8 cellular contexts compared by ENCODE assay signal in the genomic region with DNA sequence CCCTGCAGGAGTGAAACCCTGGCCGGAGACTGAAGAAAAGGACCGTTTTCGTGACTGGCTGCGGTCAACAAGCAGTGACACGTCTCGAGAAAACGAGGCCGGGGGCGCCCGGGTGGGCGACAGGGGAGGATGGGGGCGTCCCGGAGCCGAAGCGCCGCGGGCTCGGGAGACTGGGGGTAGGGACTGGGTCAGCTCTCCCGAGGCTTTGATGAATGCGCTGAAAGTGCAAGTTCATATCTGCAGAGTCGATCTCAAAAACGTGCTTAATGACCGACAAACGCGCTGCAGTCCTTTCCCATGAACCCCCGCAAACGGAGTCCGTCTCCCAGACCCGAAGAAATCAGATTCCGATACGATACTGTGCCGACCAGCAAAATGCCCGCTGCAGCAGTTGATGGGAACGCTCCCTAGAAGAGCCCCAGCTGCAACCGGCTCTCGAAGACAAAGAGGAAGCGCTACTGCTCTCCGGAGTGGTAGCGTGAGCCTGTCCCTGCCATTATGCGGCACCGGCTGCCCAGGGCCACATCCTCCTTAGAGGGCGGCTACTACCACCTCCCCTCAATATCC. TPM values are rescaled to one million over a fixed set of nuclear protein-coding genes. Genes with fewer than 3 reads are reported as not detected.
DNase-seq lines count a peak whose midpoint lies in the region; ATAC-seq and TF ChIP-seq lines count a peak whose summit lies in the region.

No MANE protein-coding gene starts in this region.

- no peaks in the 10 kb centered on the region for H3K4me1 ChIP-seq in colonic mucosa
- H3K4me1 ChIP-seq in left lung = no peaks in the 10 kb centered on the region

- ATAC-seq in HG02571 (IDR thresholded peaks at IDR 0.05; ENCODE audit: unreplicated experiment) = peak; percentile 43
- peak; percentile 60 for ATAC-seq in left lung

- peak overlapping the region; percentile 64 for H3K4me3 ChIP-seq in GM12864 (ENCODE audit: low read depth, low read length)
- peak overlapping the region; percentile 53 for H3K4me3 ChIP-seq in colonic mucosa
- peak overlapping the region; percentile 39 to 57 for H3K4me3 ChIP-seq in left lung

- no peak for TF ChIP-seq CTCF in GM12864 (IDR thresholded peaks at IDR 0.05; ENCODE audit: low read depth, low read length, missing control alignments)
- TF ChIP-seq CTCF in VCaP (conservative IDR thresholded peaks at IDR 0.05) = no peak
- TF ChIP-seq CTCF in colonic mucosa (IDR thresholded peaks at IDR 0.05) = no peak
- no peak for TF ChIP-seq CTCF in left lung (IDR thresholded peaks at IDR 0.05)

- intact Hi-C loops in colonic mucosa (cut with DNase I) = no loop called here
- intact Hi-C loops in left lung (cut with DNase I) = no loop called here

- H3K27ac ChIP-seq in VCaP = peak overlapping the region; percentile 70
- H3K27ac ChIP-seq in colonic mucosa = peak overlapping the region; percentile 52
- H3K27ac ChIP-seq in left lung = peak overlapping the region; percentile 67 to 78

- H3K36me3 ChIP-seq in colonic mucosa (no peaks in the 10 kb centered on the region), left lung (no peaks in the 10 kb centered on the region)

- no peaks in the 10 kb centered on the region for H3K27me3 ChIP-seq in colonic mucosa
- no peaks in the 10 kb centered on the region for H3K27me3 ChIP-seq in left lung

- no peaks in the 10 kb centered on the region for H3K9me3 ChIP-seq in colonic mucosa
- no peaks in the 10 kb centered on the region for H3K9me3 ChIP-seq in left lung

- peak overlapping the region; percentile 61 to 72 for H3K9ac ChIP-seq in colonic mucosa (ENCODE audit: low read depth in 2 of 2, low read length in 2 of 2)

- DNase-seq in GM12864 (ENCODE audit: low read depth) = no peak
- DNase-seq in NCI-H1105 treated with DMSO at 0.1 percent for 48 hours (lab: John Stamatoyannopoulos, UW) = peak; percentile 59
- DNase-seq in colonic mucosa = peak; percentile 54
- peak; percentile 54 to 83 for DNase-seq in left lung
- peak; percentile 15 for DNase-seq in stimulated activated CD4-positive, alpha-beta T cell treated with anti-CD3 and anti-CD28 coated beads, Interleukin-4, amount 100 ng/mL, for 1 hour
- no peak for DNase-seq in NK-92 treated with Interleukin-12 subunit alpha and Interleukin-12 subunit beta, amount 100 ng/mL, for 24 hours (lab: John Stamatoyannopoulos, UW)

RNA-seq across cellular contexts. Expression of gene CD99L2, which starts 0.8 kb away (rescaled TPM):
- total RNA-seq in colonic mucosa = 10 to 100 TPM; 12.3 to 15.4 TPM
- total RNA-seq in left lung = 10 to 100 TPM; 35.1 to 38.9 TPM

Comparison
In these comparisons a context has a peak if more than half of its experiments do, and no peak if none do; other contexts are left out.
1. DNase-seq: peak in NCI-H1105 treated with DMSO at 0.1 percent for 48 hours (single experiment), colonic mucosa (single experiment), left lung (2 of 2) and stimulated activated CD4-positive, alpha-beta T cell treated with anti-CD3 and anti-CD28 coated beads, Interleukin-4, amount 100 ng/mL, for 1 hour (single experiment); none in GM12864 (single experiment) and NK-92 treated with Interleukin-12 subunit alpha and Interleukin-12 subunit beta, amount 100 ng/mL, for 24 hours (single experiment).
2. Peak in every context shown above with its lines, with median percentiles within 50 percentile points of each other: H3K4me3 ChIP-seq and H3K27ac ChIP-seq.